In the genomic region with DNA sequence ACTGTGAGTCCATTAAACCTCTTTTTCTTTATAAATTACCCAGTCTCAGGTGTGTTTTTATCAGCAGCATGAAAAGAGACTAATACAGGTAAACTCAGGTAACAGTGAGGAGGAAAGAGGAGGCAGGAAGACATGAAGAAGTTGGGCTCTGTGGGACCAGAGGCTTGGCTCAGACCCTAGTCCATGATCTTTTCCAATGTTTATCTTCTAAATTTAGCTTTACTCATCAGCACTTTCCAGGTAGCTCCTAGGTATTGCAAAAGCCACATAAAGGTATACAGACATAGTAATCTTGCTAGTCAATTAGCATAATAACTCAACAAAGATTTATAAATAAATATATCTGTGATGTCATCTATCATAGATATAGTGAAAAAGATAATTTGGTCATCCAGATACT, we compare ENCODE assay signal across 31 cellular contexts.
"Had no signal": no experiment of that assay in that cellular context is flagged by ENCODE, and none has a peak within 500 bp of the region (broad histone marks: within the 10 kb centered on the region; RNA-seq: fewer than 3 reads in every experiment).

No MANE protein-coding gene starts in this region.

- ATAC-seq: naive thymus-derived CD8-positive, alpha-beta T cell; natural killer cell treated with Interleukin-12 subunit alpha and Interleukin-12 subunit beta and Interleukin-15 and Interleukin-18, amount 100 ng/mL, for 72 hours; pancreas; sciatic nerve; stimulated activated memory B cell treated with anti-CD40 and anti-IgM and Interleukin-4, amounts not matched to agents 10 μg/mL and 1 μg/mL and 100 μg/mL, for 72 hours; stimulated activated naive CD8-positive, alpha-beta T cell treated with anti-CD3 and anti-CD28 coated beads, Interleukin-15, amount 100 ng/mL, for 72 hours; stimulated activated naive CD8-positive, alpha-beta T cell treated with anti-CD3 and anti-CD28 coated beads, Interleukin-15, Interleukin-2, amounts not matched to agents 100 U/mL and 50 U/mL, for 24 hours had no signal

- DNase-seq: naive B cell; naive thymus-derived CD8-positive, alpha-beta T cell; nephron progenitor cell; nucleus accumbens; pancreas; retina; spleen; stimulated activated CD4-positive, alpha-beta T cell treated with anti-CD3 and anti-CD28 coated beads, Interleukin-12 subunit alpha, Interleukin-12 subunit beta, amount 100 ng/mL, for 4 hours; stimulated activated CD4-positive, alpha-beta T cell treated with anti-CD3 and anti-CD28 coated beads, Interleukin-1b, Interleukin-23, amount 100 ng/mL, for 48 hours; stimulated activated CD4-positive, alpha-beta T cell treated with anti-CD3 and anti-CD28 coated beads, Interleukin-4, amount 100 ng/mL, for 1 hour; stimulated activated CD4-positive, alpha-beta T cell treated with anti-CD3 and anti-CD28 coated beads, Interleukin-4, amount 100 ng/mL, for 4 hours; stimulated activated CD8-positive, alpha-beta memory T cell treated with anti-CD3 and anti-CD28 coated beads, Interleukin-4, amount 100 ng/mL, for 48 hours; stimulated activated naive CD4-positive, alpha-beta T cell; stimulated activated naive CD8-positive, alpha-beta T cell treated with anti-CD3 and anti-CD28 coated beads, Interleukin-15, amount 100 ng/mL, for 72 hours; stimulated activated naive CD8-positive, alpha-beta T cell treated with anti-CD3 and anti-CD28 coated beads, Interleukin-15, Interleukin-2, amounts not matched to agents 100 U/mL and 50 U/mL, for 24 hours; substantia nigra; testis; trophoblast cell; upper lobe of left lung had no signal

- FAIRE-seq: urothelium cell line had no signal

- H3K27ac ChIP-seq: neutrophil, pancreas, prostate gland, right atrium auricular region, skin epidermis, spleen, suprapubic skin, testis, tibial nerve, upper lobe of left lung, vagina had no signal

- H3K4me1 ChIP-seq: pancreas, prostate gland, right atrium auricular region, suprapubic skin, testis, tibial nerve, vagina had no signal

- H3K9me3 ChIP-seq: neutrophil, pancreas, prostate gland, right atrium auricular region, spleen, suprapubic skin, testis, tibial nerve, upper lobe of left lung, vagina had no signal

- H3K27me3 ChIP-seq: neutrophil, pancreas, right atrium auricular region, spleen, suprapubic skin, testis, tibial nerve, upper lobe of left lung, vagina had no signal

- H3K4me2 ChIP-seq: smooth muscle cell had no signal

- H3K4me3 ChIP-seq: pancreas, prostate gland, right atrium auricular region, skin epidermis, smooth muscle cell, spleen, suprapubic skin, testis, tibial nerve, upper lobe of left lung, vagina had no signal

- H3K36me3 ChIP-seq: neutrophil, pancreas, prostate gland, right atrium auricular region, spleen, suprapubic skin, tibial nerve, upper lobe of left lung, vagina had no signal
